Comparison of ENCODE assay signal across 1 cellular context in the genomic region with DNA sequence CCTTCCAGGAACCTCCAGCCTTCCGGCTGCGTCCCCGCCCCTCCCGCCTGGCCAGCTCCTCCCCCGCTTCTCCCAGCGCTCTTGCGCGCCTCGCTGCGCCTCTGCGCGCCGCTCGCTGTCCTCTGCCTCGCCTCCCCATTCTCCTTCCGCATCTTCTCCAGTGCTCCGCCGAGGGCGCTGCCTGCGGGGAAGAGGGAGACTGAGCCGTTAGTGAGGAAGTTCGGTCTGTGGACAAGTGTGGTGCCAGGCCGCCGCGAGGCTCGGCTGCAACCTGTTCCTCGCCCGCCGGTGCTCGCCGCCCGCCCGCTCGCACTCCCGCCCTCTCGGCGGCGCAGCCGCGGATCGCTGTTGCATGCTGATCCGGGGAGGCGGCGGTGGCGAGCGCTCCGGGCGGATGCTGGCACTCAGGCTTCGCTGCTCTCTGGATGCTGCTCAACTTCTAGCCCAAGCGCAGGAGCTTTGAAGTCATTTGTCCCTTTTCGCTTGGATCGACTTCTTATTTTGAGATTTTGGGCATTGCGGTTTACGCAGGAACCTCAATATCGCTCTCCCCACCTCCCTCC.
TF ChIP-seq lines count a peak whose summit lies in the region.

No MANE protein-coding gene starts in this region.

TF ChIP-seq in HepG2, 621 proteins besides CTCF, POLR2A, EP300 and RAD21:
- TF ChIP-seq, protein P1, sequence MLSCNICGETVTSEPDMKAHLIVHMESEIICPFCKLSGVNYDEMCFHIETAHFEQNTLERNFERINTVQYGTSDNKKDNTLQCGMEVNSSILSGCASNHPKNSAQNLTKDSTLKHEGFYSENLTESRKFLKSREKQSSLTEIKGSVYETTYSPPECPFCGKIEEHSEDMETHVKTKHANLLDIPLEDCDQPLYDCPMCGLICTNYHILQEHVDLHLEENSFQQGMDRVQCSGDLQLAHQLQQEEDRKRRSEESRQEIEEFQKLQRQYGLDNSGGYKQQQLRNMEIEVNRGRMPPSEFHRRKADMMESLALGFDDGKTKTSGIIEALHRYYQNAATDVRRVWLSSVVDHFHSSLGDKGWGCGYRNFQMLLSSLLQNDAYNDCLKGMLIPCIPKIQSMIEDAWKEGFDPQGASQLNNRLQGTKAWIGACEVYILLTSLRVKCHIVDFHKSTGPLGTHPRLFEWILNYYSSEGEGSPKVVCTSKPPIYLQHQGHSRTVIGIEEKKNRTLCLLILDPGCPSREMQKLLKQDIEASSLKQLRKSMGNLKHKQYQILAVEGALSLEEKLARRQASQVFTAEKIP (CRISPR knock-in tag; IDR thresholded peaks at IDR 0.05; ENCODE audit: borderline replicate concordance) = no peak
- TF ChIP-seq, protein P2, sequence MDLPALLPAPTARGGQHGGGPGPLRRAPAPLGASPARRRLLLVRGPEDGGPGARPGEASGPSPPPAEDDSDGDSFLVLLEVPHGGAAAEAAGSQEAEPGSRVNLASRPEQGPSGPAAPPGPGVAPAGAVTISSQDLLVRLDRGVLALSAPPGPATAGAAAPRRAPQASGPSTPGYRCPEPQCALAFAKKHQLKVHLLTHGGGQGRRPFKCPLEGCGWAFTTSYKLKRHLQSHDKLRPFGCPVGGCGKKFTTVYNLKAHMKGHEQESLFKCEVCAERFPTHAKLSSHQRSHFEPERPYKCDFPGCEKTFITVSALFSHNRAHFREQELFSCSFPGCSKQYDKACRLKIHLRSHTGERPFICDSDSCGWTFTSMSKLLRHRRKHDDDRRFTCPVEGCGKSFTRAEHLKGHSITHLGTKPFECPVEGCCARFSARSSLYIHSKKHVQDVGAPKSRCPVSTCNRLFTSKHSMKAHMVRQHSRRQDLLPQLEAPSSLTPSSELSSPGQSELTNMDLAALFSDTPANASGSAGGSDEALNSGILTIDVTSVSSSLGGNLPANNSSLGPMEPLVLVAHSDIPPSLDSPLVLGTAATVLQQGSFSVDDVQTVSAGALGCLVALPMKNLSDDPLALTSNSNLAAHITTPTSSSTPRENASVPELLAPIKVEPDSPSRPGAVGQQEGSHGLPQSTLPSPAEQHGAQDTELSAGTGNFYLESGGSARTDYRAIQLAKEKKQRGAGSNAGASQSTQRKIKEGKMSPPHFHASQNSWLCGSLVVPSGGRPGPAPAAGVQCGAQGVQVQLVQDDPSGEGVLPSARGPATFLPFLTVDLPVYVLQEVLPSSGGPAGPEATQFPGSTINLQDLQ (CRISPR knock-in tag; IDR thresholded peaks at IDR 0.05) = no peak
- TF ChIP-seq MZF1 (CRISPR knock-in tag; IDR thresholded peaks at IDR 0.05; ENCODE audit: borderline replicate concordance) = no peak
- TF ChIP-seq SP5 (CRISPR knock-in tag; IDR thresholded peaks at IDR 0.05; ENCODE audit: borderline replicate concordance, low read depth) = no peak
- no peak for TF ChIP-seq ZNF274 (CRISPR knock-in tag; IDR thresholded peaks at IDR 0.05)
- TF ChIP-seq RAD51 (IDR thresholded peaks at IDR 0.05; ENCODE audit: borderline replicate concordance) = no peak
